In the genomic region with DNA sequence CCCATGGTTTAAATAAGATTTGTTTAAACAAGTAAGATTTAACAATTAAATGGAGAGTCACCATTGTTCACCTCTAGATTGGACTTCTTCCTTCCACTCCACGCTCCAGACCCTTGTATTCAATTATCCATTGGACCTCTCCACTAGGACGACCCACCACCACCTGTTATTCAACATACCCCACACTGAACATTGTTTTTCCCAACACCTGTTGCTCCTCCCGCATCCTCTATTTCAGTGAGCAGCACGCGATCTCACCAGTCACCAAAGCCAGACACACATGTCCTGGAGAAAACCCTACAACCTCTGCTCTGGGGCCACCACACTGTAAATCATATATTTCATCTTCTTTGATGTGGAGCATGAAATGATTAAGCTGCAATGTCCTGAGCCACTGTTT, we compare ENCODE assay signal across 15 cellular contexts. TPM values are rescaled to one million over a fixed set of nuclear protein-coding genes. Genes with fewer than 3 reads are reported as not detected.
DNase-seq lines count a peak whose midpoint lies in the region; ATAC-seq and TF ChIP-seq lines count a peak whose summit lies in the region.
"Had no signal": no experiment of that assay in that cellular context is flagged by ENCODE, and none has a peak within 500 bp of the region (broad histone marks: within the 10 kb centered on the region; RNA-seq: fewer than 3 reads in every experiment).

No MANE protein-coding gene starts in this region.

- H3K9me3 Mint-ChIP-seq in activated T-helper 2 cell treated with anti-CD3 and anti-CD28 coated beads, Interferon-gamma antibody, Interleukin-2, Interleukin-4, amounts not matched to agents 10 μg/mL and 5 μg/mL and 100 μg/mL, durations not matched to agents 14 hours and 24 hours and 36 hours = no peaks in the 10 kb centered on the region
- no peaks in the 10 kb centered on the region for H3K9me3 Mint-ChIP-seq in naive thymus-derived CD8-positive, alpha-beta T cell
- H3K9me3 Mint-ChIP-seq in endodermal cell (no peaks in the 10 kb centered on the region), chondrocyte (ENCODE audit: low read depth) (no peaks in the 10 kb centered on the region)

- H3K4me1 Mint-ChIP-seq in activated T-helper 2 cell treated with anti-CD3 and anti-CD28 coated beads, Interferon-gamma antibody, Interleukin-2, Interleukin-4, amounts not matched to agents 10 μg/mL and 5 μg/mL and 100 μg/mL, durations not matched to agents 14 hours and 24 hours and 36 hours (ENCODE audit: low read depth) = peaks cover 26% of the 10 kb centered on the region
- H3K4me1 Mint-ChIP-seq in naive thymus-derived CD8-positive, alpha-beta T cell = peaks cover 23 to 52% (median 38%) of the 10 kb centered on the region in 4 donors
- H3K4me1 Mint-ChIP-seq in endodermal cell = peaks cover 25% of the 10 kb centered on the region
- peaks cover 22% of the 10 kb centered on the region for H3K4me1 Mint-ChIP-seq in chondrocyte (ENCODE audit: low read depth)

- POLR2A ChIA-PET in naive thymus-derived CD8-positive, alpha-beta T cell (lab: Charles Lee) = interaction anchor here (0.9 to 16.2 kb wide), 6 partner anchors 13 to 50 kb away, joined by 3 to 358 read pairs (median 12); a partner anchor contains a TSS

- no peaks in the 10 kb centered on the region for H3K9me3 ChIP-seq in BLaER1 treated with 17β-estradiol and CSF1 and Interleukin-3, amounts not matched to agents 10 nM and 100 nM (replicated peaks in 1 of 11)
- H3K9me3 ChIP-seq in endodermal cell (ENCODE audit: control insufficient read depth, low read length) = no peaks in the 10 kb centered on the region
- H3K9me3 ChIP-seq: right atrium auricular region had no signal

- H3K4me1 ChIP-seq in BLaER1 treated with 17β-estradiol and CSF1 and Interleukin-3, amounts not matched to agents 10 nM and 100 nM = peaks cover 18 to 54% (median 36%) of the 10 kb centered on the region in 10 experiments
- peaks cover 7% of the 10 kb centered on the region for H3K4me1 ChIP-seq in endodermal cell (ENCODE audit: control insufficient read depth, insufficient read depth, low read length)

- peaks cover 0 to 22% (median 15%) of the 10 kb centered on the region in 11 experiments; a peak in 13 of 22 replicates for H3K27me3 ChIP-seq in BLaER1 treated with 17β-estradiol and CSF1 and Interleukin-3, amounts not matched to agents 10 nM and 100 nM
- peaks cover 14% of the 10 kb centered on the region for H3K27me3 ChIP-seq in endodermal cell (ENCODE audit: control insufficient read depth, insufficient read depth, low read length, poor library complexity, severe bottlenecking)
- H3K27me3 ChIP-seq: right atrium auricular region had no signal

- peak overlapping the region in 5 of 11 experiments; percentile 1 to 60 (median 55); a peak in 4 of 22 replicates for H3K27ac ChIP-seq in BLaER1 treated with 17β-estradiol and CSF1 and Interleukin-3, amounts not matched to agents 10 nM and 100 nM
- no peak overlapping the region for H3K27ac ChIP-seq in endodermal cell (ENCODE audit: low read depth, low read length)

- peaks cover 11% of the 10 kb centered on the region for H3K36me3 Mint-ChIP-seq in activated T-helper 2 cell treated with anti-CD3 and anti-CD28 coated beads, Interferon-gamma antibody, Interleukin-2, Interleukin-4, amounts not matched to agents 10 μg/mL and 5 μg/mL and 100 μg/mL, durations not matched to agents 14 hours and 24 hours and 36 hours (ENCODE audit: low read depth)
- H3K36me3 Mint-ChIP-seq in naive thymus-derived CD8-positive, alpha-beta T cell = peaks cover 0 to 14% (median 4%) of the 10 kb centered on the region in 3 donors
- H3K36me3 Mint-ChIP-seq in endodermal cell (ENCODE audit: low read depth) (peaks cover 4% of the 10 kb centered on the region), chondrocyte (ENCODE audit: low read depth) (peaks cover 4% of the 10 kb centered on the region)

- peaks cover 0 to 10% (median 0%) of the 10 kb centered on the region in 11 experiments; a peak in 4 of 22 replicates for H4K20me1 ChIP-seq in BLaER1 treated with 17β-estradiol and CSF1 and Interleukin-3, amounts not matched to agents 10 nM and 100 nM

- no peak for ATAC-seq in naive thymus-derived CD8-positive, alpha-beta T cell
- no peak for ATAC-seq in GM18858 (IDR thresholded peaks at IDR 0.05; ENCODE audit: unreplicated experiment)

- WGBS in endodermal cell (ENCODE audit: insufficient coverage in 1 of 2, insufficient read length in 1 of 2), 2 experiments = 82 to 88% methylated on average over 2 to 5 of the region's 5 CpGs

- peak overlapping the region in 9 of 11 experiments; percentile 2 to 99 (median 94); a peak in 14 of 22 replicates for H3K4me2 ChIP-seq in BLaER1 treated with 17β-estradiol and CSF1 and Interleukin-3, amounts not matched to agents 10 nM and 100 nM

- peak; percentile 3 for DNase-seq in GM13977 (ENCODE audit: low spot score)
- DNase-seq in activated T-helper 2 cell treated with anti-CD3 and anti-CD28 coated beads, Interferon-gamma antibody, Interleukin-2, Interleukin-4, amounts not matched to agents 10 μg/mL and 5 μg/mL and 100 μg/mL, durations not matched to agents 14 hours and 24 hours and 36 hours (ENCODE audit: low spot score) = no peak
- no peak for DNase-seq in naive thymus-derived CD8-positive, alpha-beta T cell
- no peak for DNase-seq in endodermal cell
- DNase-seq in HCEC 1CT = no peak
- DNase-seq in chondrocyte (ENCODE audit: low spot score) = no peak
- DNase-seq: activated CD4-positive, alpha-beta T cell treated with anti-CD3 and anti-CD28 coated beads for 1 hour; activated effector memory CD4-positive, alpha-beta T cell treated with Interleukin-2 at 50 U/mL for 16 hours; central memory CD4-positive, alpha-beta T cell; NCI-H2081 treated with DMSO at 0.1 percent for 48 hours had no signal

- H3K4me3 Mint-ChIP-seq in activated T-helper 2 cell treated with anti-CD3 and anti-CD28 coated beads, Interferon-gamma antibody, Interleukin-2, Interleukin-4, amounts not matched to agents 10 μg/mL and 5 μg/mL and 100 μg/mL, durations not matched to agents 14 hours and 24 hours and 36 hours (ENCODE audit: low read depth) = no peak overlapping the region
- peak overlapping the region; percentile 78 to 99 (median 91) for H3K4me3 Mint-ChIP-seq in naive thymus-derived CD8-positive, alpha-beta T cell
- H3K4me3 Mint-ChIP-seq in endodermal cell (no peak overlapping the region), chondrocyte (ENCODE audit: unreplicated experiment) (no peak overlapping the region)

- H3K36me3 ChIP-seq in BLaER1 treated with 17β-estradiol and CSF1 and Interleukin-3, amounts not matched to agents 10 nM and 100 nM = peaks cover 9 to 22% (median 16%) of the 10 kb centered on the region in 11 experiments
- H3K36me3 ChIP-seq in endodermal cell (ENCODE audit: control insufficient read depth, insufficient read depth, low read length) = peaks cover 4% of the 10 kb centered on the region

- intact Hi-C loops in activated T-helper 2 cell treated with anti-CD3 and anti-CD28 coated beads, Interferon-gamma antibody, Interleukin-2, Interleukin-4, amounts not matched to agents 10 μg/mL and 5 μg/mL and 100 μg/mL, durations not matched to agents 14 hours and 24 hours and 36 hours (cut with micrococcal nuclease) = loop anchor here (1.0 to 5.0 kb wide), 5 partner anchors 30 to 109 kb away; no protein-coding TSS in a partner anchor

- in situ Hi-C loops in GM13977 (cut with MboI; ENCODE audit: low pct_unique_long_range_greater_than_20kb, low sequenced_read_pairs, unreplicated experiment) = no loop called here

- H3K27ac Mint-ChIP-seq in activated T-helper 2 cell treated with anti-CD3 and anti-CD28 coated beads, Interferon-gamma antibody, Interleukin-2, Interleukin-4, amounts not matched to agents 10 μg/mL and 5 μg/mL and 100 μg/mL, durations not matched to agents 14 hours and 24 hours and 36 hours = peak overlapping the region; percentile 26
- H3K27ac Mint-ChIP-seq in naive thymus-derived CD8-positive, alpha-beta T cell = peak overlapping the region; percentile 33 to 94 (median 86)
- H3K27ac Mint-ChIP-seq in endodermal cell (no peak overlapping the region), chondrocyte (ENCODE audit: unreplicated experiment) (no peak overlapping the region)

- H3K27me3 Mint-ChIP-seq in activated T-helper 2 cell treated with anti-CD3 and anti-CD28 coated beads, Interferon-gamma antibody, Interleukin-2, Interleukin-4, amounts not matched to agents 10 μg/mL and 5 μg/mL and 100 μg/mL, durations not matched to agents 14 hours and 24 hours and 36 hours (ENCODE audit: low read depth) = peaks cover 3% of the 10 kb centered on the region
- peaks cover 0 to 8% (median 0%) of the 10 kb centered on the region in 5 donors for H3K27me3 Mint-ChIP-seq in naive thymus-derived CD8-positive, alpha-beta T cell
- H3K27me3 Mint-ChIP-seq in endodermal cell (ENCODE audit: insufficient read depth) (peaks cover 16% of the 10 kb centered on the region), chondrocyte (ENCODE audit: low read depth) (peaks cover 2% of the 10 kb centered on the region)

- no peak overlapping the region for H3K9ac ChIP-seq in BLaER1 treated with 17β-estradiol and CSF1 and Interleukin-3, amounts not matched to agents 10 nM and 100 nM
- no peak overlapping the region for H3K9ac ChIP-seq in endodermal cell (ENCODE audit: extremely low read depth, low read length, poor library complexity, severe bottlenecking)

- TF ChIP-seq CTCF in GM13977 (IDR thresholded peaks at IDR 0.05; ENCODE audit: extremely low read depth, insufficient read depth, missing control alignments) = no peak
- TF ChIP-seq CTCF in endodermal cell (conservative IDR thresholded peaks at IDR 0.05) = no peak
- TF ChIP-seq CTCF in chondrocyte (IDR thresholded peaks at IDR 0.05) = no peak

- no peak overlapping the region for H3K4me3 ChIP-seq in BLaER1 treated with 17β-estradiol and CSF1 and Interleukin-3, amounts not matched to agents 10 nM and 100 nM
- no peak overlapping the region for H3K4me3 ChIP-seq in endodermal cell (ENCODE audit: low read length)

RNA-seq across cellular contexts. Expression of a gene that starts 28.6 kb away (rescaled TPM):
- total RNA-seq in activated T-helper 2 cell treated with anti-CD3 and anti-CD28 coated beads, Interferon-gamma antibody, Interleukin-2, Interleukin-4, amounts not matched to agents 10 μg/mL and 5 μg/mL and 100 μg/mL, durations not matched to agents 14 hours and 24 hours and 36 hours = 44.0 and 47.0 TPM in 2 replicates
- 100 to 1,000 TPM; 111 to 114 TPM for total RNA-seq in naive thymus-derived CD8-positive, alpha-beta T cell
- polyA plus RNA-seq in naive thymus-derived CD8-positive, alpha-beta T cell = 10 to 100 TPM; 48.5 to 65.1 (median 55.6) TPM
- total RNA-seq in endodermal cell (10 to 100 TPM; 34.1 to 41.5 TPM), chondrocyte (83.1 to 133 TPM (median 86.6 TPM) in 3 replicates)
- polyA plus RNA-seq in endodermal cell (2013, experiment 1 of 2) = 30.0 TPM
- 27.3 TPM for polyA plus RNA-seq in endodermal cell (2013, experiment 2 of 2)

RNA-seq across cellular contexts. Expression of a gene that starts 33.1 kb away (rescaled TPM):
- not detected in 2 replicates for total RNA-seq in activated T-helper 2 cell treated with anti-CD3 and anti-CD28 coated beads, Interferon-gamma antibody, Interleukin-2, Interleukin-4, amounts not matched to agents 10 μg/mL and 5 μg/mL and 100 μg/mL, durations not matched to agents 14 hours and 24 hours and 36 hours
- not detected for total RNA-seq in naive thymus-derived CD8-positive, alpha-beta T cell
- not detected for polyA plus RNA-seq in naive thymus-derived CD8-positive, alpha-beta T cell
- total RNA-seq in endodermal cell (not detected), chondrocyte (not detected in 3 replicates)
- not detected for polyA plus RNA-seq in endodermal cell (2013, experiment 1 of 2)
- polyA plus RNA-seq in endodermal cell (2013, experiment 2 of 2) = 0.21 TPM
- total RNA-seq: esophagus mucosa, LHCN-M2, right atrium auricular region had no signal

RNA-seq across cellular contexts. Expression of a gene that starts 51.2 kb away (rescaled TPM):
- total RNA-seq in activated T-helper 2 cell treated with anti-CD3 and anti-CD28 coated beads, Interferon-gamma antibody, Interleukin-2, Interleukin-4, amounts not matched to agents 10 μg/mL and 5 μg/mL and 100 μg/mL, durations not matched to agents 14 hours and 24 hours and 36 hours = 1.6 and 2.2 TPM in 2 replicates
- total RNA-seq in naive thymus-derived CD8-positive, alpha-beta T cell = 10 to 100 TPM; 44.4 to 49.9 TPM
- 10 to 100 TPM; 20.1 to 44.1 (median 28.4) TPM for polyA plus RNA-seq in naive thymus-derived CD8-positive, alpha-beta T cell
- total RNA-seq in endodermal cell (1 to 10 TPM in 1 of 2 donors, under 1 TPM in 1; 0.77 to 1.0 TPM), chondrocyte (1.1 to 1.4 TPM (median 1.3 TPM) in 3 replicates)
- 0.50 TPM for polyA plus RNA-seq in endodermal cell (2013, experiment 1 of 2)
- polyA plus RNA-seq in endodermal cell (2013, experiment 2 of 2) = 0.25 TPM

Comparison
In these comparisons a context has a peak if more than half of its experiments do, and no peak if none do; other contexts are left out.
1. H3K27ac Mint-ChIP-seq: peak in activated T-helper 2 cell treated with anti-CD3 and anti-CD28 coated beads, Interferon-gamma antibody, Interleukin-2, Interleukin-4, amounts not matched to agents 10 μg/mL and 5 μg/mL and 100 μg/mL, durations not matched to agents 14 hours and 24 hours and 36 hours (single experiment) and naive thymus-derived CD8-positive, alpha-beta T cell (10 of 10); none in endodermal cell (single experiment) and chondrocyte (single experiment).
2. H3K4me3 Mint-ChIP-seq: peak in naive thymus-derived CD8-positive, alpha-beta T cell (10 of 10); none in activated T-helper 2 cell treated with anti-CD3 and anti-CD28 coated beads, Interferon-gamma antibody, Interleukin-2, Interleukin-4, amounts not matched to agents 10 μg/mL and 5 μg/mL and 100 μg/mL, durations not matched to agents 14 hours and 24 hours and 36 hours (single experiment), endodermal cell (single experiment) and chondrocyte (single experiment).
3. RNA of a gene that starts 51.2 kb away (total RNA-seq): 44.4 to 49.9 TPM in naive thymus-derived CD8-positive, alpha-beta T cell; 1.6 to 2.2 TPM in activated T-helper 2 cell treated with anti-CD3 and anti-CD28 coated beads, Interferon-gamma antibody, Interleukin-2, Interleukin-4, amounts not matched to agents 10 μg/mL and 5 μg/mL and 100 μg/mL, durations not matched to agents 14 hours and 24 hours and 36 hours, 1.1 to 1.4 TPM in chondrocyte and 0.77 to 1.0 TPM in endodermal cell; every median in the first group is over 10 times any median in the second.